17 cellular contexts compared by ENCODE assay signal in genomic region chr7:101916041-101916800, GRCh38.
DNase-seq lines count a peak whose midpoint lies in the region; ATAC-seq and TF ChIP-seq lines count a peak whose summit lies in the region.
"Had no signal": no experiment of that assay in that cellular context is flagged by ENCODE, and none has a peak within 500 bp of the region (broad histone marks: within the 10 kb centered on the region; RNA-seq: fewer than 3 reads in every experiment).

No MANE protein-coding gene starts in this region.

- H3K4me1 Mint-ChIP-seq in endodermal cell: peaks cover 22% of the 10 kb centered on the region

- no peaks in the 10 kb centered on the region for H3K27me3 Mint-ChIP-seq in endodermal cell (ENCODE audit: insufficient read depth)

- ATAC-seq in Right ventricle myocardium inferior: no peak
- ATAC-seq in psoas muscle: no peak
- no peak for ATAC-seq in upper lobe of right lung
- ATAC-seq in HG02938 (IDR thresholded peaks at IDR 0.05; ENCODE audit: unreplicated experiment): no peak
- ATAC-seq: CD8-positive, alpha-beta T cell; HCT116; Panc1 had no signal

- peaks cover 44% of the 10 kb centered on the region for H3K36me3 Mint-ChIP-seq in endodermal cell (ENCODE audit: low read depth)

- TF ChIP-seq CTCF in left ventricle myocardium inferior (IDR thresholded peaks at IDR 0.05; ENCODE audit: borderline replicate concordance): no peak
- TF ChIP-seq CTCF in endodermal cell (conservative IDR thresholded peaks at IDR 0.05): no peak
- no peak for TF ChIP-seq CTCF in psoas muscle (IDR thresholded peaks at IDR 0.05)
- no peak for TF ChIP-seq CTCF in upper lobe of right lung (IDR thresholded peaks at IDR 0.05)
- TF ChIP-seq CTCF in GM13976 (IDR thresholded peaks at IDR 0.05; ENCODE audit: borderline replicate concordance, control extremely low read depth, extremely low read depth, insufficient read depth, missing control alignments): no peak

- H3K36me3 ChIP-seq in left ventricle myocardium inferior (peaks cover 32% of the 10 kb centered on the region), endodermal cell (ENCODE audit: control insufficient read depth, insufficient read depth, low read length) (peaks cover 44% of the 10 kb centered on the region), psoas muscle (ENCODE audit: insufficient read depth in 1 of 2, low read depth in 1 of 2) (peaks cover 0 to 23% of the 10 kb centered on the region in 2 donors), upper lobe of right lung (peaks cover 29% of the 10 kb centered on the region)

- in situ Hi-C loops in GM13976 (cut with MboI; ENCODE audit: low sequenced_read_pairs, unreplicated experiment): no loop called here

- H3K9me3 Mint-ChIP-seq in endodermal cell: no peaks in the 10 kb centered on the region
- H3K9me3 Mint-ChIP-seq: CD8-positive, alpha-beta T cell had no signal

- 95 to 97% methylated on average over 29 to 31 of the region's 31 CpGs for WGBS in endodermal cell (ENCODE audit: insufficient coverage in 1 of 2, insufficient read length in 1 of 2), 2 experiments
- WGBS in psoas muscle, 3 donors: 95 to 97% (median 97%) methylated on average over 31 of the region's 31 CpGs

- H3K27me3 ChIP-seq in left ventricle myocardium inferior (ENCODE audit: low read depth): no peaks in the 10 kb centered on the region
- H3K27me3 ChIP-seq in endodermal cell (ENCODE audit: control insufficient read depth, insufficient read depth, low read length, poor library complexity, severe bottlenecking): no peaks in the 10 kb centered on the region
- no peaks in the 10 kb centered on the region for H3K27me3 ChIP-seq in psoas muscle (ENCODE audit: insufficient read depth in 3 of 3, low read length in 2 of 3)
- H3K27me3 ChIP-seq in upper lobe of right lung: no peaks in the 10 kb centered on the region
- H3K27me3 ChIP-seq: BE2C had no signal

- H3K4me1 ChIP-seq in left ventricle myocardium inferior (peaks cover 46% of the 10 kb centered on the region), endodermal cell (ENCODE audit: control insufficient read depth, insufficient read depth, low read length) (peaks cover 8% of the 10 kb centered on the region), psoas muscle (peaks cover 35% of the 10 kb centered on the region), upper lobe of right lung (peaks cover 23% of the 10 kb centered on the region)

- no peaks in the 10 kb centered on the region for H3K9me3 ChIP-seq in left ventricle myocardium inferior (replicated peaks)
- H3K9me3 ChIP-seq in endodermal cell (ENCODE audit: control insufficient read depth, low read length): no peaks in the 10 kb centered on the region
- H3K9me3 ChIP-seq in psoas muscle: no peaks in the 10 kb centered on the region
- no peaks in the 10 kb centered on the region for H3K9me3 ChIP-seq in upper lobe of right lung
- H3K9me3 ChIP-seq: BE2C had no signal

- H3K9ac ChIP-seq in endodermal cell (ENCODE audit: extremely low read depth, low read length, poor library complexity, severe bottlenecking): no peak overlapping the region

- no peak overlapping the region for H3K4me3 Mint-ChIP-seq in endodermal cell
- H3K4me3 Mint-ChIP-seq: CD8-positive, alpha-beta T cell had no signal

- H3K4me3 ChIP-seq in left ventricle myocardium inferior (no peak overlapping the region), endodermal cell (ENCODE audit: low read length) (no peak overlapping the region), psoas muscle (no peak overlapping the region), upper lobe of right lung (no peak overlapping the region)

- DNase-seq in left ventricle myocardium inferior (no peak), Right ventricle myocardium inferior (ENCODE audit: missing footprints) (no peak), endodermal cell (no peak), psoas muscle (no peak), upper lobe of right lung (peak; percentile 31), dedifferentiated amniotic fluid mesenchymal stem cell (ENCODE audit: extremely low spot score) (no peak), GM13976 (ENCODE audit: low spot score) (no peak)
- DNase-seq: BE2C; CD8-positive, alpha-beta T cell; MM.1S; NCI-H1092; NCI-H1436 treated with DMSO at 0.1 percent for 48 hours; NCI-H2029; NCI-H446 treated with DMSO at 0.1 percent for 48 hours had no signal

- H3K27ac Mint-ChIP-seq in endodermal cell: peak overlapping the region; percentile 72
- H3K27ac Mint-ChIP-seq: CD8-positive, alpha-beta T cell had no signal

- peak overlapping the region; percentile 87 for H3K27ac ChIP-seq in left ventricle myocardium inferior (replicated peaks)
- H3K27ac ChIP-seq in endodermal cell (ENCODE audit: low read depth, low read length): peak overlapping the region; percentile 17
- peak overlapping the region; percentile 76 for H3K27ac ChIP-seq in psoas muscle
- H3K27ac ChIP-seq in upper lobe of right lung: no peak overlapping the region

- intact Hi-C loops in left ventricle myocardium inferior (cut with micrococcal nuclease) (no loop called here), Right ventricle myocardium inferior (cut with DNase I) (no loop called here), psoas muscle (cut with DNase I) (no loop called here), upper lobe of right lung (cut with DNase I) (no loop called here)
